Comparison of ENCODE assay signal across 15 cellular contexts in the genomic region with DNA sequence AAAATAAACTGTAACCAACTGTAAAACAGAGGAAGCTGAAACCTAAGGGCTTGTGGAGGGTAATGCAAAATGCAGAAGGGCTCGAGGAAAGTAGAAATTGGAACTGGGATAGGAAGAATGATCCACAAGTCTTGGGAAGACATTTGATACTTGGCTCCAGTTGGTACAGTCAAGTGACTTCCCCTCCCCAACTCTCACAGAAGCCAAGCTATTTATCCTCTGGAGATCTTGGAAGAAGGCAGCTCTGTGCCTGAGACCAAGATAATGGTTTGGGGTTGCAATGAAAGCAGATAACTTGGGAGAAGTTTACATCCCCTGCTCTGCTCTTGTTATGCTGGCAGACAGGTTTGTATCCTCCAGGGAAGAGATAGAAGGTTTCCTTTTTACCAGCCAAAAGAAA.
"Had no signal": no experiment of that assay in that cellular context is flagged by ENCODE, and none has a peak within 500 bp of the region (broad histone marks: within the 10 kb centered on the region; RNA-seq: fewer than 3 reads in every experiment).

No MANE protein-coding gene starts in this region.

- DNase-seq: activated CD4-positive, alpha-beta T cell treated with anti-CD3 and anti-CD28 coated beads, Interleukin-2, amount 50 U/mL, for 4 hours; activated gamma-delta T cell; dermis blood vessel endothelial cell; effector memory CD4-positive, alpha-beta T cell; heart left ventricle; natural killer cell; nucleus accumbens; posterior cingulate gyrus; stimulated activated naive CD8-positive, alpha-beta T cell treated with anti-CD3 and anti-CD28 coated beads, Interleukin-15, Interleukin-2, amounts not matched to agents 100 U/mL and 50 U/mL, for 24 hours; substantia nigra; uterus had no signal

- H3K27ac ChIP-seq: esophagus muscularis mucosa, gastroesophageal sphincter, heart left ventricle, tibial nerve, uterus, VCaP had no signal

- ATAC-seq: gastroesophageal sphincter; heart left ventricle; natural killer cell; stimulated activated naive CD8-positive, alpha-beta T cell treated with anti-CD3 and anti-CD28 coated beads, Interleukin-15, Interleukin-2, amounts not matched to agents 100 U/mL and 50 U/mL, for 24 hours had no signal

- H3K4me3 ChIP-seq: esophagus muscularis mucosa, gastroesophageal sphincter, heart left ventricle, tibial nerve, uterus had no signal

- H3K4me1 ChIP-seq: gastroesophageal sphincter, heart left ventricle, tibial nerve, uterus had no signal

- H3K27me3 ChIP-seq: esophagus muscularis mucosa, gastroesophageal sphincter, tibial nerve, uterus had no signal

- H3K36me3 ChIP-seq: esophagus muscularis mucosa, gastroesophageal sphincter, heart left ventricle, tibial nerve, uterus had no signal

- H3K9me3 ChIP-seq: uterus had no signal
